ENCODE assay signal across 8 cellular contexts in genomic region chr16:4766875-4767628, GRCh38. TPM values are rescaled to one million over a fixed set of nuclear protein-coding genes. Genes with fewer than 3 reads are reported as not detected.
DNase-seq lines count a peak whose midpoint lies in the region; ATAC-seq and TF ChIP-seq lines count a peak whose summit lies in the region.

TSS of gene ZNF500 (minus strand) at chr16:4767162. CDS start at chr16:4765978, 1,184 bp downstream.

- H3K9me3 ChIP-seq in upper lobe of right lung: no peaks in the 10 kb centered on the region

- H3K4me3 ChIP-seq in upper lobe of right lung: peak within 1 kb of the TSS; percentile 81

- peak within 1 kb of the TSS; percentile 84 for H3K27ac ChIP-seq in upper lobe of right lung

- peak; percentile 93 for DNase-seq in NCI-H1694 (lab: John Stamatoyannopoulos, UW)
- DNase-seq in amniotic stem cell (lab: John Stamatoyannopoulos, UW): peak; percentile 97
- DNase-seq in left cardiac atrium: peak; percentile 98
- peak; percentile 99 for DNase-seq in posterior vena cava (ENCODE audit: low spot score)
- peak; percentile 99 for DNase-seq in upper lobe of right lung

- peak; percentile 87 for ATAC-seq in GM18498 (IDR thresholded peaks at IDR 0.05; ENCODE audit: unreplicated experiment)
- ATAC-seq in HG02885 (IDR thresholded peaks at IDR 0.05; ENCODE audit: poor library complexity, unreplicated experiment): peak; percentile 84
- ATAC-seq in left cardiac atrium: peak; percentile 95 to 97
- ATAC-seq in upper lobe of right lung: peak; percentile 96

- H3K4me1 ChIP-seq in upper lobe of right lung: peaks cover 28% of the 10 kb centered on the region

- H3K36me3 ChIP-seq in upper lobe of right lung: peaks cover 18% of the 10 kb centered on the region

- intact Hi-C loops in T-helper 1 cell treated with Interleukin-12 subunit alpha and Interleukin-12 subunit beta and Interleukin-4 antibody, amounts not matched to agents 30 ng/mL and 1 ng/mL, for 36 hours (cut with micrococcal nuclease): loop anchor here (1.0 to 10.0 kb wide), 10 partner anchors 33 to 351 kb away; partner anchors contain the start of genes ANKS3, CORO7, DNAAF8 and EEF2KMT
- intact Hi-C loops in left cardiac atrium (cut with DNase I) (no loop called here), posterior vena cava (cut with DNase I) (loop anchor here in 1 of 2 donors (10.0 kb wide), 1 partner anchor 178 kb away; no protein-coding TSS in a partner anchor), upper lobe of right lung (cut with DNase I) (no loop called here)

- H3K27me3 ChIP-seq in upper lobe of right lung: no peaks in the 10 kb centered on the region

- TF ChIP-seq CTCF in upper lobe of right lung (IDR thresholded peaks at IDR 0.05): no peak

RNA-seq across cellular contexts. Expression of gene ZNF500, which starts in this region (rescaled TPM):
- total RNA-seq in T-helper 1 cell treated with Interleukin-12 subunit alpha and Interleukin-12 subunit beta and Interleukin-4 antibody, amounts not matched to agents 30 ng/mL and 1 ng/mL, for 36 hours: 16.5 and 22.4 TPM in 2 replicates
- total RNA-seq in left cardiac atrium (10 to 100 TPM in 1 of 2 donors, 1 to 10 TPM in 1; 6.3 to 10.3 TPM), posterior vena cava (1 to 10 TPM; 7.9 TPM), upper lobe of right lung (15.7 TPM)

Comparison
In these comparisons a context has a peak if more than half of its experiments do, and no peak if none do; other contexts are left out.
1. Peak in every context shown above with its lines: DNase-seq, ATAC-seq, H3K4me3 ChIP-seq and H3K27ac ChIP-seq.